Comparison of ENCODE assay signal across 1 cellular context in genomic region chr22:26952654-26953379, GRCh38.
TF ChIP-seq lines count a peak whose summit lies in the region.

No MANE protein-coding gene starts in this region.

TF ChIP-seq in WTC11, 78 proteins besides CTCF, POLR2A, EP300 and RAD21 (continued from another document):
- TF ChIP-seq ZNF512 (CRISPR knock-in tag; IDR thresholded peaks at IDR 0.05; ENCODE audit: borderline replicate concordance) (no peak), TCF7 (CRISPR knock-in tag; IDR thresholded peaks at IDR 0.05; ENCODE audit: low read depth) (no peak), PREB (CRISPR knock-in tag; IDR thresholded peaks at IDR 0.05; ENCODE audit: borderline replicate concordance) (no peak), TEAD1 (CRISPR knock-in tag; IDR thresholded peaks at IDR 0.05) (peak; percentile 87), MAX (CRISPR knock-in tag; IDR thresholded peaks at IDR 0.05) (peak; percentile 20; the same call in 1 of the 2 replicates), RORB (CRISPR knock-in tag; IDR thresholded peaks at IDR 0.05) (no peak), SP1 (CRISPR knock-in tag; conservative IDR thresholded peaks at IDR 0.05) (peak; percentile 37; the same call in 1 of the 2 replicates), USF2 (CRISPR knock-in tag; IDR thresholded peaks at IDR 0.05) (0 out of 2 replicates have a peak, but pooled peaks have one; percentile 14), NFYB (CRISPR knock-in tag; conservative IDR thresholded peaks at IDR 0.05; ENCODE audit: low read depth) (no peak), AFF4 (CRISPR knock-in tag; IDR thresholded peaks at IDR 0.05; ENCODE audit: borderline replicate concordance) (no peak)
